ENCODE assay signal across 25 cellular contexts in genomic region chr6:141335476-141335875, GRCh38.
"Had no signal": no experiment of that assay in that cellular context is flagged by ENCODE, and none has a peak within 500 bp of the region (broad histone marks: within the 10 kb centered on the region; RNA-seq: fewer than 3 reads in every experiment).

No MANE protein-coding gene starts in this region.

- DNase-seq: activated CD4-positive, alpha-beta T cell treated with anti-CD3 and anti-CD28 coated beads, Interleukin-2, amount 10 ng/mL, durations not matched to agents 7 days and 5 days; activated CD8-positive, alpha-beta memory T cell treated with anti-CD3 and anti-CD28 coated beads, Interleukin-2, amount 50 U/mL, for 4 hours; activated gamma-delta T cell; activated T-cell treated with anti-CD3 and anti-CD28 coated beads, Interleukin-2, amount 50 U/mL, for 72 hours; adrenal gland; cerebellar nuclear complex; cortex of kidney; effector CD4-positive, alpha-beta T cell; midbrain; occipital lobe; right lobe of liver; small intestine; stimulated activated CD4-positive, alpha-beta T cell treated with anti-CD3 and anti-CD28 coated beads, Interleukin-4, amount 100 ng/mL, for 24 hours; T-helper 1 cell; T-helper 9 cell; testis; upper lobe of left lung had no signal

- H3K9me3 ChIP-seq: adrenal gland, breast epithelium, esophagus muscularis mucosa, prostate gland, right lobe of liver, testis, upper lobe of left lung had no signal

- H3K36me3 ChIP-seq: adrenal gland, breast epithelium, esophagus muscularis mucosa, prostate gland, right lobe of liver, upper lobe of left lung had no signal

- H3K27me3 ChIP-seq: adrenal gland, breast epithelium, esophagus muscularis mucosa, right lobe of liver, testis, upper lobe of left lung had no signal

- H3K27ac ChIP-seq: adrenal gland, breast epithelium, esophagus muscularis mucosa, prostate gland, right lobe of liver, upper lobe of left lung had no signal

- H3K9me3 Mint-ChIP-seq: activated CD4-positive, alpha-beta T cell treated with anti-CD3 and anti-CD28 coated beads, Interleukin-2, amount 10 ng/mL, durations not matched to agents 7 days and 5 days; activated naive CD4-positive, alpha-beta T cell treated with anti-CD3 and anti-CD28 coated beads, Interleukin-2, amount 50 U/mL, for 24 hours; activated T-cell treated with anti-CD3 and anti-CD28 coated beads, Interleukin-2, amount 50 U/mL, for 72 hours; nephron; stimulated activated effector memory CD8-positive, alpha-beta T cell treated with anti-CD3 and anti-CD28 coated beads, Interleukin-12 subunit alpha, Interleukin-12 subunit beta, amount 100 ng/mL, for 72 hours had no signal

- H3K4me1 Mint-ChIP-seq: activated CD4-positive, alpha-beta T cell treated with anti-CD3 and anti-CD28 coated beads, Interleukin-2, amount 10 ng/mL, durations not matched to agents 7 days and 5 days; nephron; stimulated activated effector memory CD8-positive, alpha-beta T cell treated with anti-CD3 and anti-CD28 coated beads, Interleukin-12 subunit alpha, Interleukin-12 subunit beta, amount 100 ng/mL, for 72 hours had no signal

- H3K27me3 Mint-ChIP-seq: activated CD4-positive, alpha-beta T cell treated with anti-CD3 and anti-CD28 coated beads, Interleukin-2, amount 10 ng/mL, durations not matched to agents 7 days and 5 days; activated naive CD4-positive, alpha-beta T cell treated with anti-CD3 and anti-CD28 coated beads, Interleukin-2, amount 50 U/mL, for 24 hours had no signal

- H3K4me3 Mint-ChIP-seq: activated CD4-positive, alpha-beta T cell treated with anti-CD3 and anti-CD28 coated beads, Interleukin-2, amount 10 ng/mL, durations not matched to agents 7 days and 5 days; activated naive CD4-positive, alpha-beta T cell treated with anti-CD3 and anti-CD28 coated beads, Interleukin-2, amount 50 U/mL, for 24 hours; activated T-cell treated with anti-CD3 and anti-CD28 coated beads, Interleukin-2, amount 50 U/mL, for 72 hours; nephron; stimulated activated effector memory CD8-positive, alpha-beta T cell treated with anti-CD3 and anti-CD28 coated beads, Interleukin-12 subunit alpha, Interleukin-12 subunit beta, amount 100 ng/mL, for 72 hours had no signal

- H3K4me1 ChIP-seq: adrenal gland, breast epithelium, esophagus muscularis mucosa, prostate gland, right lobe of liver, testis, upper lobe of left lung had no signal

- H3K36me3 Mint-ChIP-seq: activated naive CD4-positive, alpha-beta T cell treated with anti-CD3 and anti-CD28 coated beads, Interleukin-2, amount 50 U/mL, for 24 hours; stimulated activated effector memory CD8-positive, alpha-beta T cell treated with anti-CD3 and anti-CD28 coated beads, Interleukin-12 subunit alpha, Interleukin-12 subunit beta, amount 100 ng/mL, for 72 hours had no signal

- H3K4me3 ChIP-seq: adrenal gland, breast epithelium, esophagus muscularis mucosa, prostate gland, right lobe of liver, testis, upper lobe of left lung had no signal

- H3K27ac Mint-ChIP-seq: activated CD4-positive, alpha-beta T cell treated with anti-CD3 and anti-CD28 coated beads, Interleukin-2, amount 10 ng/mL, durations not matched to agents 7 days and 5 days; activated naive CD4-positive, alpha-beta T cell treated with anti-CD3 and anti-CD28 coated beads, Interleukin-2, amount 50 U/mL, for 24 hours; activated T-cell treated with anti-CD3 and anti-CD28 coated beads, Interleukin-2, amount 50 U/mL, for 72 hours; nephron; stimulated activated effector memory CD8-positive, alpha-beta T cell treated with anti-CD3 and anti-CD28 coated beads, Interleukin-12 subunit alpha, Interleukin-12 subunit beta, amount 100 ng/mL, for 72 hours had no signal

- ATAC-seq: activated CD4-positive, CD25-positive, alpha-beta regulatory T cell treated with anti-CD3 and anti-CD28 coated beads, Interleukin-2, amount 50 U/mL, for 24 hours; activated T-cell treated with anti-CD3 and anti-CD28 coated beads, Interleukin-2, amount 50 U/mL, for 72 hours; left lobe of liver; stimulated activated effector memory CD8-positive, alpha-beta T cell treated with anti-CD3 and anti-CD28 coated beads, Interleukin-12 subunit alpha, Interleukin-12 subunit beta, amount 100 ng/mL, for 72 hours had no signal
